25 cellular contexts compared by ENCODE assay signal in the genomic region with DNA sequence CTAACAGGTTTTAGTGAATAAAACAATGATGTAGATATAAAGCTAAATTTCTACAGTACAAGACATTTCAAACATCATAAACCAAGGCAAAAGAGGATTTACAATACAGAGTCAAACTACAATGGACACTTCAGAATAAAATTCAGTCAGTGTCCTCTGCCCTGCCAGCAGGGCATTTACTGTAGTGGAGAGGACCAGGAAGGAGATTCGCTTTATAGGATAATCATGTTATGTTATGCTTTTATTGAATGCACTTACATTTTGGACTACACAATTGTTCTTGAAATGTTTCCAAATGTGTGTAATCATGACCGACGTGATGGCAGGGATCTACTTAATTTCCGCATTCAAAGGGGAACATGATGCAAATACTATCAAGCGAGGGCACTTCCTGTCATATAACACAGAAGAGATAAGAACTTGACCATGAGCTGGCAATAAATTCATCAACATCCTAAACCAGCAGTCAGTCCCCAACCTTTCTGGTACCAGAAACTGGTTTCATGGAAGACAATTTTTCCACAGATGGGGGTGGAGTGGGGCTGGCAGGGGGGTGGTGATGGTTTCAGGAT.
DNase-seq lines count a peak whose midpoint lies in the region; ATAC-seq, FAIRE-seq and TF ChIP-seq lines count a peak whose summit lies in the region.
"Had no signal": no experiment of that assay in that cellular context is flagged by ENCODE, and none has a peak within 500 bp of the region (broad histone marks: within the 10 kb centered on the region; RNA-seq: fewer than 3 reads in every experiment).

No MANE protein-coding gene starts in this region.

- TF ChIP-seq EP300 in SK-N-SH (IDR thresholded peaks at IDR 0.05; ENCODE audit: borderline replicate concordance in 1 of 2, low read depth in 1 of 2, low read length in 1 of 2) (no peak), K562 (IDR thresholded peaks at IDR 0.05; ENCODE audit: low read length) (0 out of 2 replicates have a peak, but pooled peaks have one; percentile 6)

- no peak overlapping the region for H2AFZ ChIP-seq in SK-N-SH (ENCODE audit: low read depth)
- peak overlapping the region; percentile 54; the same call in 1 of the 2 replicates for H2AFZ ChIP-seq in K562 (ENCODE audit: low read depth, low read length)

- H3K36me3 ChIP-seq in SK-N-SH (replicated peaks in 1 of 2; ENCODE audit: control insufficient read depth in 1 of 2, insufficient read depth in 2 of 2, low read length in 1 of 2) (no peaks in the 10 kb centered on the region), K562 (ENCODE audit: control insufficient read depth, insufficient read depth, low read length) (no peaks in the 10 kb centered on the region), mucosa of descending colon (ENCODE audit: low read depth) (no peaks in the 10 kb centered on the region)
- H3K36me3 ChIP-seq: SJCRH30 had no signal

- DNase-seq in DMS153 treated with DMSO at 0.1 percent for 48 hours (lab: John Stamatoyannopoulos, UW; ENCODE audit: unreplicated experiment) (peak; percentile 8), SK-N-SH (peak; percentile 5), K562 (ENCODE audit: extremely low read depth in 1 of 4, low spot score in 3 of 4) (no peak), mucosa of descending colon (peak in 1 of 3 donors; percentile 28), SW480 (ENCODE audit: low spot score) (no peak), frontal cortex (ENCODE audit: low spot score in 2 of 2) (no peak)
- DNase-seq in activated T-helper 1 cell treated with anti-CD3 and anti-CD28 coated beads, Interleukin-12 subunit alpha, Interleukin-12 subunit beta, Interleukin-2, Interleukin-4 antibody, amounts not matched to agents 30 ng/mL and 10 ng/mL and 1 ng/mL, durations not matched to agents 14 hours and 24 hours and 36 hours (ENCODE audit: low spot score): no peak
- DNase-seq: AML-193; C1 segment of cervical spinal cord; CD8-positive, alpha-beta T cell; DMS79; H7; KG1; NCI-H1092 treated with DMSO at 0.1 percent for 48 hours; NCI-H1436 treated with DMSO at 0.1 percent for 48 hours; NCI-H1930; NCI-H345; NCI-H524; NCI-H774; NK-92 treated with Interleukin-12 subunit alpha and Interleukin-12 subunit beta, amount 100 ng/mL, for 24 hours; SJCRH30 had no signal

- FAIRE-seq in K562 (lab: Jason Lieb, UNC) (no peak), frontal cortex (lab: Jason Lieb, UNC) (no peak)
- FAIRE-seq: GM12878, HepG2, RCC 7860 had no signal

- peaks cover 8% of the 10 kb centered on the region for H3K9me3 Mint-ChIP-seq in activated T-helper 1 cell treated with anti-CD3 and anti-CD28 coated beads, Interleukin-12 subunit alpha, Interleukin-12 subunit beta, Interleukin-2, Interleukin-4 antibody, amounts not matched to agents 30 ng/mL and 10 ng/mL and 1 ng/mL, durations not matched to agents 14 hours and 24 hours and 36 hours
- H3K9me3 Mint-ChIP-seq: CD8-positive, alpha-beta T cell had no signal

- intact Hi-C loops in K562 (cut with micrococcal nuclease) (no loop called here), mucosa of descending colon (cut with DNase I, micrococcal nuclease) (no loop called here)
- intact Hi-C loops in activated T-helper 1 cell treated with anti-CD3 and anti-CD28 coated beads, Interleukin-12 subunit alpha, Interleukin-12 subunit beta, Interleukin-2, Interleukin-4 antibody, amounts not matched to agents 30 ng/mL and 10 ng/mL and 1 ng/mL, durations not matched to agents 14 hours and 24 hours and 36 hours (cut with micrococcal nuclease): no loop called here

- no peak for TF ChIP-seq POLR2A in K562 (conservative IDR thresholded peaks at IDR 0.05)

- H3K9me2 ChIP-seq in SK-N-SH: no peaks in the 10 kb centered on the region

- no peaks in the 10 kb centered on the region for H3K4me1 Mint-ChIP-seq in activated T-helper 1 cell treated with anti-CD3 and anti-CD28 coated beads, Interleukin-12 subunit alpha, Interleukin-12 subunit beta, Interleukin-2, Interleukin-4 antibody, amounts not matched to agents 30 ng/mL and 10 ng/mL and 1 ng/mL, durations not matched to agents 14 hours and 24 hours and 36 hours (ENCODE audit: low read depth)

- H3K4me3 Mint-ChIP-seq in activated T-helper 1 cell treated with anti-CD3 and anti-CD28 coated beads, Interleukin-12 subunit alpha, Interleukin-12 subunit beta, Interleukin-2, Interleukin-4 antibody, amounts not matched to agents 30 ng/mL and 10 ng/mL and 1 ng/mL, durations not matched to agents 14 hours and 24 hours and 36 hours: no peak overlapping the region
- H3K4me3 Mint-ChIP-seq: CD8-positive, alpha-beta T cell had no signal

- no peak overlapping the region for H3K9ac ChIP-seq in SK-N-SH
- H3K9ac ChIP-seq in K562 (ENCODE audit: insufficient read depth in 1 of 2, low read depth in 2 of 2, low read length in 2 of 2): no peak overlapping the region

- ATAC-seq in K562: no peak
- ATAC-seq in mucosa of descending colon: peak; percentile 94
- no peak for ATAC-seq in GM18498 (IDR thresholded peaks at IDR 0.05; ENCODE audit: unreplicated experiment)
- ATAC-seq: CD8-positive, alpha-beta T cell; GM12878; HepG2 had no signal

- H3K27me3 ChIP-seq in SK-N-SH (ENCODE audit: insufficient read depth): no peaks in the 10 kb centered on the region
- no peaks in the 10 kb centered on the region; a peak in 1 of 5 replicates for H3K27me3 ChIP-seq in K562 (ENCODE audit: control insufficient read depth in 2 of 2, insufficient read depth in 2 of 2, low read length in 2 of 2)
- H3K27me3 ChIP-seq: SJCRH30 had no signal

- peaks cover 3% of the 10 kb centered on the region for H3K27me3 Mint-ChIP-seq in activated T-helper 1 cell treated with anti-CD3 and anti-CD28 coated beads, Interleukin-12 subunit alpha, Interleukin-12 subunit beta, Interleukin-2, Interleukin-4 antibody, amounts not matched to agents 30 ng/mL and 10 ng/mL and 1 ng/mL, durations not matched to agents 14 hours and 24 hours and 36 hours (ENCODE audit: insufficient read depth)

- H3K4me2 ChIP-seq in SK-N-SH (no peak overlapping the region), K562 (ENCODE audit: insufficient read depth, low read length) (0 out of 2 replicates have a peak overlapping the region, but pooled peaks have one; percentile 0)

- in situ Hi-C loops in K562 (cut with MboI): no loop called here

- POLR2A ChIA-PET in SK-N-SH (lab: Yijun Ruan, JAX) (interaction anchor here (0.6 kb wide), 1 partner anchor 8 kb away, joined by 3 read pairs; no protein-coding TSS in a partner anchor), K562 (lab: Yijun Ruan, JAX) (no interaction called here)

- no peaks in the 10 kb centered on the region for H3K79me2 ChIP-seq in SK-N-SH (ENCODE audit: insufficient read depth)
- H3K79me2 ChIP-seq in K562 (ENCODE audit: control insufficient read depth, insufficient read depth, low read length): no peaks in the 10 kb centered on the region

- H3K9me1 ChIP-seq in K562 (ENCODE audit: control insufficient read depth, insufficient read depth, low read length): no peaks in the 10 kb centered on the region

- no peak overlapping the region for H3K27ac Mint-ChIP-seq in activated T-helper 1 cell treated with anti-CD3 and anti-CD28 coated beads, Interleukin-12 subunit alpha, Interleukin-12 subunit beta, Interleukin-2, Interleukin-4 antibody, amounts not matched to agents 30 ng/mL and 10 ng/mL and 1 ng/mL, durations not matched to agents 14 hours and 24 hours and 36 hours
- H3K27ac Mint-ChIP-seq: CD8-positive, alpha-beta T cell had no signal

- peaks cover 0 to 12% of the 10 kb centered on the region in 2 experiments; a peak in 2 of 4 replicates for H3K4me1 ChIP-seq in SK-N-SH (ENCODE audit: control insufficient read depth in 1 of 2, insufficient read depth in 2 of 2, low read depth in 1 of 2, low read length in 1 of 2)
- peaks cover 0 to 5% of the 10 kb centered on the region in 2 experiments; a peak in 3 of 5 replicates for H3K4me1 ChIP-seq in K562 (replicated peaks in 1 of 2; ENCODE audit: control insufficient read depth in 2 of 2, insufficient read depth in 2 of 2, low read length in 2 of 2)
- peaks cover 7% of the 10 kb centered on the region for H3K4me1 ChIP-seq in mucosa of descending colon (ENCODE audit: low read depth)
- H3K4me1 ChIP-seq: SJCRH30 had no signal

- H3F3A ChIP-seq in SK-N-SH (replicated peaks; ENCODE audit: insufficient read depth): no peaks in the 10 kb centered on the region

- CTCF ChIA-PET in SK-N-SH (lab: Yijun Ruan, JAX) (interaction anchor here (1.1 kb wide), 1 partner anchor 9 kb away, joined by 4 read pairs; no protein-coding TSS in a partner anchor), K562 (lab: Yijun Ruan, JAX; ENCODE audit: low intra/inter-chr PET ratio) (no interaction called here)

- TF ChIP-seq CTCF in SK-N-SH (IDR thresholded peaks at IDR 0.05): no peak
- no peak for TF ChIP-seq CTCF in K562 (IDR thresholded peaks at IDR 0.05 in 2 of 3, conservative IDR thresholded peaks at IDR 0.05 in 1 of 3; ENCODE audit: insufficient read depth in 2 of 3, low read depth in 1 of 3, low read length in 3 of 3)
- TF ChIP-seq CTCF in mucosa of descending colon (IDR thresholded peaks at IDR 0.05): no peak

- H3K27ac ChIP-seq in SK-N-SH (ENCODE audit: low read depth in 2 of 2, low read length in 1 of 2) (peak overlapping the region in 1 of 2 experiments; percentile 43; a peak in 1 of 4 replicates), K562 (ENCODE audit: extremely low read depth, low read depth, low read length) (no peak overlapping the region)
- H3K27ac ChIP-seq: SJCRH30 had no signal

- H3K4me3 ChIP-seq in SK-N-SH (ENCODE audit: low read depth in 2 of 2, low read length in 1 of 2): no peak overlapping the region
- H3K4me3 ChIP-seq in K562: no peak overlapping the region
- no peak overlapping the region for H3K4me3 ChIP-seq in mucosa of descending colon
- H3K4me3 ChIP-seq: GM12878, SJCRH30 had no signal

- BruUV-seq in K562 (replicated peaks; lab: Mats Ljungman, UMichigan): no TSS peak

- H3K9me3 ChIP-seq in SK-N-SH: no peaks in the 10 kb centered on the region
- no peaks in the 10 kb centered on the region for H3K9me3 ChIP-seq in K562 (replicated peaks; ENCODE audit: control insufficient read depth, insufficient read depth, low read depth, low read length)
- no peaks in the 10 kb centered on the region for H3K9me3 ChIP-seq in mucosa of descending colon
- H3K9me3 ChIP-seq: SJCRH30 had no signal

- no peaks in the 10 kb centered on the region for H3K36me3 Mint-ChIP-seq in activated T-helper 1 cell treated with anti-CD3 and anti-CD28 coated beads, Interleukin-12 subunit alpha, Interleukin-12 subunit beta, Interleukin-2, Interleukin-4 antibody, amounts not matched to agents 30 ng/mL and 10 ng/mL and 1 ng/mL, durations not matched to agents 14 hours and 24 hours and 36 hours (ENCODE audit: low read depth)
- H3K36me3 Mint-ChIP-seq: CD8-positive, alpha-beta T cell had no signal

- no peaks in the 10 kb centered on the region for H4K20me1 ChIP-seq in SK-N-SH (ENCODE audit: insufficient read depth)
- no peaks in the 10 kb centered on the region for H4K20me1 ChIP-seq in K562 (replicated peaks; ENCODE audit: control insufficient read depth, insufficient read depth, low read length)

- TF ChIP-seq RAD21 in SK-N-SH (IDR thresholded peaks at IDR 0.05; ENCODE audit: low read length) (no peak), K562 (CRISPR knock-in tag; conservative IDR thresholded peaks at IDR 0.05 in 1 of 2, IDR thresholded peaks at IDR 0.05 in 1 of 2) (no peak)

- WGBS in SK-N-SH (ENCODE audit: low lambda C conversion rate): 45% methylated on average over 5 of the region's 5 CpGs
- WGBS in K562 (ENCODE audit: insufficient coverage, low coverage, missing lambda C conversion rate): 40% methylated on average over 5 of the region's 5 CpGs

TF ChIP-seq in K562, 482 proteins besides CTCF, POLR2A, EP300 and RAD21 (continues in another document):
- no peak for TF ChIP-seq ZNF436 (CRISPR knock-in tag; IDR thresholded peaks at IDR 0.05)

Comparison
In these comparisons a context has a peak if more than half of its experiments do, and no peak if none do; other contexts are left out.
1. DNase-seq: peak in DMS153 treated with DMSO at 0.1 percent for 48 hours (single experiment) and SK-N-SH (single experiment); none in K562 (0 of 4), SW480 (single experiment), activated T-helper 1 cell treated with anti-CD3 and anti-CD28 coated beads, Interleukin-12 subunit alpha, Interleukin-12 subunit beta, Interleukin-2, Interleukin-4 antibody, amounts not matched to agents 30 ng/mL and 10 ng/mL and 1 ng/mL, durations not matched to agents 14 hours and 24 hours and 36 hours (single experiment) and frontal cortex (0 of 2).